In the genomic region with DNA sequence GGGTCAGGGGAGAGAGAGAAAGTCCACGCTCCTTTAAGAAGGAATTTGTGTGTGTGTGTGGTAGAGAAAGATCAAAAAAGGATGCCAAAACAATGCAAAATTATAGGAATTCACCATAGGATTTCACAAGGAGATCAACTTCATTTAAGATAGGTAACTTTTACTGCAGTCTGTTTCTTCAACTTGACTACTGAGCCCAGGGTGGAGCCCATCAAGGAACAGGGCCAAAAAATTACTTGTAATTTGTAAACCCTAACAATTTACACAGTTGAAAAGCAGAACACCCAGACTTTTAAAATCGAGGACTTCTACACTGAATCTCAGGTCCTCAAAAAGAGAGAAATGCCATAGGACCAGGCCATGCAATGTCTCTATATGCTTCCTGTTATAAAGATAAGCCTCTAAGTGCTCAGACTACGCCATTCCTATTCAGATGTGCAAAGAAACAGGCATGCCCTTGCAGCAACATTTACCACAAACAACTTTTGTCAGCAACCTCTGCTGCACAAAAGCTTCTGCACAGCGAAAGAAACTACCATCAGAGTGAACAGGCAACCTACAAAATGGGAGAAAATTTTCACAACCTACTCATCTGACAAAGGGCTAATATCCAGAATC, we compare ENCODE assay signal across 16 cellular contexts. TPM values are rescaled to one million over a fixed set of nuclear protein-coding genes. Genes with fewer than 3 reads are reported as not detected.
DNase-seq lines count a peak whose midpoint lies in the region; ATAC-seq and TF ChIP-seq lines count a peak whose summit lies in the region.
"Had no signal": no experiment of that assay in that cellular context is flagged by ENCODE, and none has a peak within 500 bp of the region (broad histone marks: within the 10 kb centered on the region; RNA-seq: fewer than 3 reads in every experiment).

No MANE protein-coding gene starts in this region.

- CTCF ChIA-PET in CD8-positive, alpha-beta memory T cell (lab: Charles Lee), result no interaction called here

- no peaks in the 10 kb centered on the region for H3K79me2 ChIP-seq in GM23338 (replicated peaks; ENCODE audit: insufficient read depth)

- no peaks in the 10 kb centered on the region for H3K27me3 Mint-ChIP-seq in CD8-positive, alpha-beta memory T cell
- no peaks in the 10 kb centered on the region for H3K27me3 Mint-ChIP-seq in activated naive CD8-positive, alpha-beta T cell treated with anti-CD3 and anti-CD28 coated beads, Interleukin-2, amount 50 U/mL, for 24 hours
- H3K27me3 Mint-ChIP-seq in GM23338 (ENCODE audit: insufficient read depth, low read depth, poor library complexity), result peaks cover 2% of the 10 kb centered on the region

- no peak overlapping the region for H2AFZ ChIP-seq in GM23338

- POLR2A ChIA-PET in CD8-positive, alpha-beta memory T cell (lab: Charles Lee), result interaction anchor here (0.7 to 0.8 kb wide), 2 partner anchors 38 to 1435 kb away, joined by 3 to 4 read pairs; no protein-coding TSS in a partner anchor

- H3K27ac ChIP-seq in CD8-positive, alpha-beta memory T cell (ENCODE audit: low read depth, low read length), result no peak overlapping the region
- H3K27ac ChIP-seq in KOPT-K1 (ENCODE audit: low read depth, low read length, poor library complexity, severe bottlenecking) (peak overlapping the region; percentile 43), muscle layer of duodenum (ENCODE audit: low read length) (peak overlapping the region; percentile 4), GM23338 (ENCODE audit: low read depth) (no peak overlapping the region)

- peak; percentile 68 for ATAC-seq in activated naive CD8-positive, alpha-beta T cell treated with anti-CD3 and anti-CD28 coated beads, Interleukin-2, amount 50 U/mL, for 24 hours
- no peak for ATAC-seq in GM23338
- ATAC-seq: HCT116; SK-N-SH treated with all-trans-retinoic acid at 6 μM for 48 hours; stimulated activated memory B cell treated with anti-CD40 and anti-IgM and Interleukin-4, amounts not matched to agents 10 μg/mL and 1 μg/mL and 100 μg/mL, for 72 hours had no signal

- H3K4me3 ChIP-seq in CD8-positive, alpha-beta memory T cell (ENCODE audit: low read length), result peak overlapping the region; percentile 6
- H3K4me3 ChIP-seq in muscle layer of duodenum (ENCODE audit: low read depth in 1 of 2, low read length in 2 of 2) (no peak overlapping the region), GM23338 (no peak overlapping the region)
- H3K4me3 ChIP-seq: BLaER1 treated with 17β-estradiol and CSF1 and Interleukin-3, amounts not matched to agents 10 nM and 100 nM had no signal

- H3K9me3 ChIP-seq in CD8-positive, alpha-beta memory T cell (ENCODE audit: low read length), result peaks cover 8% of the 10 kb centered on the region
- H3K9me3 ChIP-seq in KOPT-K1 (ENCODE audit: insufficient read depth, low read length, poor library complexity, severe bottlenecking) (peaks cover 79% of the 10 kb centered on the region), muscle layer of duodenum (ENCODE audit: control insufficient read depth in 1 of 2, low read length in 2 of 2) (peaks cover 0 to 7% of the 10 kb centered on the region in 2 donors)

- peaks cover 9 to 74% (median 46%) of the 10 kb centered on the region in 3 donors for H3K36me3 Mint-ChIP-seq in CD8-positive, alpha-beta memory T cell
- H3K36me3 Mint-ChIP-seq in activated naive CD8-positive, alpha-beta T cell treated with anti-CD3 and anti-CD28 coated beads, Interleukin-2, amount 50 U/mL, for 24 hours (ENCODE audit: low read depth), result peaks cover 37% of the 10 kb centered on the region
- peaks cover 15% of the 10 kb centered on the region; the same call in 2 of the 3 replicates for H3K36me3 Mint-ChIP-seq in GM23338 (ENCODE audit: low read depth)
- H3K36me3 Mint-ChIP-seq: stimulated activated memory B cell treated with anti-CD40 and anti-IgM and Interleukin-4, amounts not matched to agents 10 μg/mL and 1 μg/mL and 100 μg/mL, for 72 hours had no signal

- H3K27ac Mint-ChIP-seq in CD8-positive, alpha-beta memory T cell, result peak overlapping the region; percentile 85 to 98 (median 92)
- peak overlapping the region; percentile 88 for H3K27ac Mint-ChIP-seq in activated naive CD8-positive, alpha-beta T cell treated with anti-CD3 and anti-CD28 coated beads, Interleukin-2, amount 50 U/mL, for 24 hours
- H3K27ac Mint-ChIP-seq in GM23338, result no peak overlapping the region
- H3K27ac Mint-ChIP-seq: stimulated activated memory B cell treated with anti-CD40 and anti-IgM and Interleukin-4, amounts not matched to agents 10 μg/mL and 1 μg/mL and 100 μg/mL, for 72 hours had no signal

- peaks cover 73% of the 10 kb centered on the region for H3K4me1 ChIP-seq in CD8-positive, alpha-beta memory T cell (ENCODE audit: insufficient read depth, low read length)
- H3K4me1 ChIP-seq in muscle layer of duodenum (ENCODE audit: control insufficient read depth in 1 of 2, insufficient read depth in 2 of 2, low read length in 2 of 2), result no peaks in the 10 kb centered on the region
- H3K4me1 ChIP-seq in GM23338 (ENCODE audit: insufficient read depth), result no peaks in the 10 kb centered on the region

- H3K36me3 ChIP-seq in CD8-positive, alpha-beta memory T cell (ENCODE audit: insufficient read depth, low read length), result no peaks in the 10 kb centered on the region
- H3K36me3 ChIP-seq in KOPT-K1 (ENCODE audit: insufficient read depth, low read length) (no peaks in the 10 kb centered on the region), muscle layer of duodenum (ENCODE audit: control insufficient read depth in 1 of 2, insufficient read depth in 2 of 2, low read length in 2 of 2) (no peaks in the 10 kb centered on the region), GM23338 (ENCODE audit: insufficient read depth) (no peaks in the 10 kb centered on the region)
- H3K36me3 ChIP-seq: BLaER1 treated with 17β-estradiol and CSF1 and Interleukin-3, amounts not matched to agents 10 nM and 100 nM had no signal

- no peaks in the 10 kb centered on the region for H4K20me1 ChIP-seq in GM23338 (replicated peaks; ENCODE audit: insufficient read depth)
- H4K20me1 ChIP-seq: BLaER1 treated with 17β-estradiol and CSF1 and Interleukin-3, amounts not matched to agents 10 nM and 100 nM had no signal

- H3K4me2 ChIP-seq in GM23338, result no peak overlapping the region

- no peak for TF ChIP-seq CTCF in GM23338 (conservative IDR thresholded peaks at IDR 0.05; ENCODE audit: low read depth in 2 of 2)

- H3K27me3 ChIP-seq in CD8-positive, alpha-beta memory T cell (ENCODE audit: insufficient read depth, low read length, poor library complexity, severe bottlenecking), result no peaks in the 10 kb centered on the region
- H3K27me3 ChIP-seq in muscle layer of duodenum (ENCODE audit: low read depth, low read length), result no peaks in the 10 kb centered on the region
- no peaks in the 10 kb centered on the region for H3K27me3 ChIP-seq in GM23338 (ENCODE audit: insufficient read depth)
- H3K27me3 ChIP-seq: BLaER1 treated with 17β-estradiol and CSF1 and Interleukin-3, amounts not matched to agents 10 nM and 100 nM had no signal

- H3K4me3 Mint-ChIP-seq in CD8-positive, alpha-beta memory T cell, result peak overlapping the region; percentile 49 to 79 (median 68)
- H3K4me3 Mint-ChIP-seq in activated naive CD8-positive, alpha-beta T cell treated with anti-CD3 and anti-CD28 coated beads, Interleukin-2, amount 50 U/mL, for 24 hours, result peak overlapping the region; percentile 69
- H3K4me3 Mint-ChIP-seq in GM23338, result no peak overlapping the region
- H3K4me3 Mint-ChIP-seq: stimulated activated memory B cell treated with anti-CD40 and anti-IgM and Interleukin-4, amounts not matched to agents 10 μg/mL and 1 μg/mL and 100 μg/mL, for 72 hours had no signal

- no peaks in the 10 kb centered on the region for H3F3A ChIP-seq in GM23338 (replicated peaks; ENCODE audit: low read depth)

- peaks cover 76 to 91% (median 89%) of the 10 kb centered on the region in 3 donors for H3K4me1 Mint-ChIP-seq in CD8-positive, alpha-beta memory T cell
- H3K4me1 Mint-ChIP-seq in activated naive CD8-positive, alpha-beta T cell treated with anti-CD3 and anti-CD28 coated beads, Interleukin-2, amount 50 U/mL, for 24 hours, result peaks cover 71% of the 10 kb centered on the region
- no peaks in the 10 kb centered on the region for H3K4me1 Mint-ChIP-seq in GM23338
- H3K4me1 Mint-ChIP-seq: stimulated activated memory B cell treated with anti-CD40 and anti-IgM and Interleukin-4, amounts not matched to agents 10 μg/mL and 1 μg/mL and 100 μg/mL, for 72 hours had no signal

- DNase-seq in CD8-positive, alpha-beta memory T cell, result peak in 3 of 5 donors; percentile 62 to 68 (median 67)
- no peak for DNase-seq in activated naive CD8-positive, alpha-beta T cell treated with anti-CD3 and anti-CD28 coated beads, Interleukin-2, amount 50 U/mL, for 24 hours
- no peak for DNase-seq in NCI-H69 (lab: John Stamatoyannopoulos, UW)
- no peak for DNase-seq in NCI-H146 (lab: John Stamatoyannopoulos, UW)
- no peak for DNase-seq in GM23338 (ENCODE audit: low spot score)
- DNase-seq: activated CD4-positive, alpha-beta T cell treated with anti-CD3 and anti-CD28 coated beads for 48 hours; amniotic stem cell; stimulated activated CD4-positive, alpha-beta T cell treated with anti-CD3 and anti-CD28 coated beads, Interleukin-2, amount 100 ng/mL, for 48 hours had no signal

- H3K9me2 ChIP-seq in GM23338 (ENCODE audit: insufficient read depth), result 0 out of 2 replicates have a peak, but pooled peaks cover 3% of the 10 kb centered on the region

- H3K9me3 Mint-ChIP-seq in CD8-positive, alpha-beta memory T cell, result peaks cover 29 to 79% (median 71%) of the 10 kb centered on the region in 5 donors
- peaks cover 49% of the 10 kb centered on the region for H3K9me3 Mint-ChIP-seq in activated naive CD8-positive, alpha-beta T cell treated with anti-CD3 and anti-CD28 coated beads, Interleukin-2, amount 50 U/mL, for 24 hours
- peaks cover 44% of the 10 kb centered on the region for H3K9me3 Mint-ChIP-seq in GM23338

TF ChIP-seq in GM23338, 12 proteins besides CTCF, POLR2A, EP300 and RAD21 (continues in another document):
- no peak for TF ChIP-seq EZH2phosphoT487 (IDR thresholded peaks at IDR 0.05; ENCODE audit: unreplicated experiment)
- TF ChIP-seq, protein P1, sequence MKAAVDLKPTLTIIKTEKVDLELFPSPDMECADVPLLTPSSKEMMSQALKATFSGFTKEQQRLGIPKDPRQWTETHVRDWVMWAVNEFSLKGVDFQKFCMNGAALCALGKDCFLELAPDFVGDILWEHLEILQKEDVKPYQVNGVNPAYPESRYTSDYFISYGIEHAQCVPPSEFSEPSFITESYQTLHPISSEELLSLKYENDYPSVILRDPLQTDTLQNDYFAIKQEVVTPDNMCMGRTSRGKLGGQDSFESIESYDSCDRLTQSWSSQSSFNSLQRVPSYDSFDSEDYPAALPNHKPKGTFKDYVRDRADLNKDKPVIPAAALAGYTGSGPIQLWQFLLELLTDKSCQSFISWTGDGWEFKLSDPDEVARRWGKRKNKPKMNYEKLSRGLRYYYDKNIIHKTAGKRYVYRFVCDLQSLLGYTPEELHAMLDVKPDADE (IDR thresholded peaks at IDR 0.05), result no peak
- TF ChIP-seq POLR2AphosphoS5 (IDR thresholded peaks at IDR 0.05; ENCODE audit: low read depth), result no peak

RNA-seq across cellular contexts. Expression of a gene that starts 10.6 kb away (rescaled TPM):
- total RNA-seq in CD8-positive, alpha-beta memory T cell, result 10 to 100 TPM; 57.3 to 59.3 TPM
- 577 TPM for polyA plus RNA-seq in CD8-positive, alpha-beta memory T cell
- not detected in 2 replicates for total RNA-seq in GM23338 (2014; rRNA removed; shearing (Covaris generic))
- 0.19 TPM in 1 of 2 replicates, not detected in the other for polyA plus RNA-seq in GM23338 (2016; fragmentation: Nextera tagmentation; extraction: Ambion mirVana)
- total RNA-seq: myocyte, renal cortical epithelial cell had no signal

RNA-seq across cellular contexts. Expression of a gene that starts 42.0 kb away (rescaled TPM):
- total RNA-seq in CD8-positive, alpha-beta memory T cell, result 10 to 100 TPM; 47.3 to 51.4 TPM
- polyA plus RNA-seq in CD8-positive, alpha-beta memory T cell, result 861 TPM
- total RNA-seq in GM23338 (2014; rRNA removed; shearing (Covaris generic)), result not detected in 2 replicates
- polyA plus RNA-seq in GM23338 (2016; fragmentation: Nextera tagmentation; extraction: Ambion mirVana), result not detected in 2 replicates
- total RNA-seq: myocyte had no signal

Comparison
In these comparisons a context has a peak if more than half of its experiments do, and no peak if none do; other contexts are left out.
1. DNase-seq: peak in CD8-positive, alpha-beta memory T cell (3 of 5); none in activated naive CD8-positive, alpha-beta T cell treated with anti-CD3 and anti-CD28 coated beads, Interleukin-2, amount 50 U/mL, for 24 hours (single experiment), NCI-H69 (single experiment), NCI-H146 (single experiment) and GM23338 (single experiment).
2. H3K27ac ChIP-seq: peak in KOPT-K1 (single experiment) and muscle layer of duodenum (single experiment); none in CD8-positive, alpha-beta memory T cell (single experiment) and GM23338 (single experiment).
3. RNA of a gene that starts 10.6 kb away (total RNA-seq): 57.3 to 59.3 TPM in CD8-positive, alpha-beta memory T cell; not detected in GM23338; every median in the first group is over 10 times any median in the second.
4. RNA of a gene that starts 42.0 kb away (total RNA-seq): 47.3 to 51.4 TPM in CD8-positive, alpha-beta memory T cell; not detected in GM23338; every median in the first group is over 10 times any median in the second.